In the genomic region with DNA sequence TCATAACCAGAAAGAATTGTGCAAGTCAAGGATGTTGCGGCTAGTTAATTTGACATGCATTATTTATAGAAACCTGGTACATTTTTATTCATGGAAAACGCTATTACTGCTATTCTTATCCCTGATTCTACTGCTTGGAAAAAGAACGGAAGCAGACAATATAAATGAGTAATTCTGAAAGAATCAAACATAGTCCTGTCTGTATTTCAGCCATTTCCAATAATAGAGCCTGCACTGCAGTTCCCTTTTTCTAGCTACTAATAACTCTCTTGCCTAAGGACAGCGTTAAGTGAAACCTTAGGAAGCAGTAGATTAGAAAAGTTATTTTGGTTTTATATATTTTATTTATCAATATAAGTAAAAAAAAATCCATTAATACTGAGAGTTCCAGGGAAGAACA, we compare ENCODE assay signal across 25 cellular contexts.
"Had no signal": no experiment of that assay in that cellular context is flagged by ENCODE, and none has a peak within 500 bp of the region (broad histone marks: within the 10 kb centered on the region; RNA-seq: fewer than 3 reads in every experiment).

No MANE protein-coding gene starts in this region.

- H3K4me1 ChIP-seq: parathyroid adenoma, right atrium auricular region, transverse colon had no signal

- H3K36me3 Mint-ChIP-seq: activated CD4-positive, alpha-beta memory T cell treated with anti-CD3 and anti-CD28 coated beads for 36 hours; activated naive CD4-positive, alpha-beta T cell treated with anti-CD3 and anti-CD28 coated beads, Interleukin-2, amount 10 ng/mL, durations not matched to agents 7 days and 5 days; activated naive CD8-positive, alpha-beta T cell treated with anti-CD3 and anti-CD28 coated beads, Interleukin-2, amount 10 ng/mL, durations not matched to agents 7 days and 5 days; naive thymus-derived CD8-positive, alpha-beta T cell; stimulated activated naive B cell treated with anti-CD40 and anti-IgM and Interleukin-4, amounts not matched to agents 10 μg/mL and 1 μg/mL and 100 μg/mL, for 72 hours had no signal

- H3K9me3 ChIP-seq: right atrium auricular region, transverse colon had no signal

- ATAC-seq: effector memory CD8-positive, alpha-beta T cell; naive thymus-derived CD8-positive, alpha-beta T cell; stimulated activated naive B cell treated with anti-CD40 and anti-IgM and Interleukin-4, amounts not matched to agents 10 μg/mL and 1 μg/mL and 100 μg/mL, for 72 hours; T-helper 17 cell had no signal

- H3K27me3 Mint-ChIP-seq: activated CD4-positive, alpha-beta memory T cell treated with anti-CD3 and anti-CD28 coated beads for 36 hours; activated CD4-positive, alpha-beta T cell treated with anti-CD3 and anti-CD28 coated beads, Interleukin-2, amount 10 ng/mL, durations not matched to agents 24 days and 14 days; activated naive CD4-positive, alpha-beta T cell treated with anti-CD3 and anti-CD28 coated beads, Interleukin-2, amount 10 ng/mL, durations not matched to agents 7 days and 5 days; activated naive CD8-positive, alpha-beta T cell treated with anti-CD3 and anti-CD28 coated beads, Interleukin-2, amount 10 ng/mL, durations not matched to agents 7 days and 5 days; activated T-cell treated with anti-CD3 and anti-CD28 coated beads, Interleukin-2, amount 50 U/mL, for 24 hours; effector memory CD8-positive, alpha-beta T cell; stimulated activated naive B cell treated with anti-CD40 and anti-IgM and Interleukin-4, amounts not matched to agents 10 μg/mL and 1 μg/mL and 100 μg/mL, for 72 hours; T-helper 17 cell had no signal

- H3K9me3 Mint-ChIP-seq: activated CD4-positive, alpha-beta memory T cell treated with anti-CD3 and anti-CD28 coated beads for 36 hours; activated CD4-positive, alpha-beta T cell treated with anti-CD3 and anti-CD28 coated beads, Interleukin-2, amount 10 ng/mL, durations not matched to agents 24 days and 14 days; activated naive CD4-positive, alpha-beta T cell treated with anti-CD3 and anti-CD28 coated beads, Interleukin-2, amount 10 ng/mL, durations not matched to agents 7 days and 5 days; activated naive CD8-positive, alpha-beta T cell treated with anti-CD3 and anti-CD28 coated beads, Interleukin-2, amount 10 ng/mL, durations not matched to agents 7 days and 5 days; activated T-cell treated with anti-CD3 and anti-CD28 coated beads, Interleukin-2, amount 50 U/mL, for 24 hours; effector memory CD8-positive, alpha-beta T cell; neural crest cell had no signal

- H3K4me1 Mint-ChIP-seq: activated CD4-positive, alpha-beta T cell treated with anti-CD3 and anti-CD28 coated beads, Interleukin-2, amount 10 ng/mL, durations not matched to agents 24 days and 14 days; activated naive CD4-positive, alpha-beta T cell treated with anti-CD3 and anti-CD28 coated beads, Interleukin-2, amount 10 ng/mL, durations not matched to agents 7 days and 5 days; activated naive CD8-positive, alpha-beta T cell treated with anti-CD3 and anti-CD28 coated beads, Interleukin-2, amount 10 ng/mL, durations not matched to agents 7 days and 5 days; naive thymus-derived CD8-positive, alpha-beta T cell; neural crest cell; stimulated activated naive B cell treated with anti-CD40 and anti-IgM and Interleukin-4, amounts not matched to agents 10 μg/mL and 1 μg/mL and 100 μg/mL, for 72 hours had no signal

- H3K27me3 ChIP-seq: brain microvascular endothelial cell, right atrium auricular region, transverse colon had no signal

- H3K36me3 ChIP-seq: brain microvascular endothelial cell, right atrium auricular region, transverse colon had no signal

- H3K79me2 ChIP-seq: parathyroid adenoma had no signal

- H3K27ac ChIP-seq: brain microvascular endothelial cell, parathyroid adenoma, right atrium auricular region, transverse colon had no signal

- H3K4me3 Mint-ChIP-seq: activated CD4-positive, alpha-beta memory T cell treated with anti-CD3 and anti-CD28 coated beads for 36 hours; activated CD4-positive, alpha-beta T cell treated with anti-CD3 and anti-CD28 coated beads, Interleukin-2, amount 10 ng/mL, durations not matched to agents 24 days and 14 days; activated naive CD4-positive, alpha-beta T cell treated with anti-CD3 and anti-CD28 coated beads, Interleukin-2, amount 10 ng/mL, durations not matched to agents 7 days and 5 days; activated naive CD8-positive, alpha-beta T cell treated with anti-CD3 and anti-CD28 coated beads, Interleukin-2, amount 10 ng/mL, durations not matched to agents 7 days and 5 days; activated T-cell treated with anti-CD3 and anti-CD28 coated beads, Interleukin-2, amount 50 U/mL, for 24 hours; effector memory CD8-positive, alpha-beta T cell; naive thymus-derived CD8-positive, alpha-beta T cell; neural crest cell; stimulated activated naive B cell treated with anti-CD40 and anti-IgM and Interleukin-4, amounts not matched to agents 10 μg/mL and 1 μg/mL and 100 μg/mL, for 72 hours; T-helper 17 cell had no signal

- H3K4me3 ChIP-seq: right atrium auricular region, transverse colon had no signal

- H2AFZ ChIP-seq: parathyroid adenoma had no signal

- DNase-seq: activated CD4-positive, alpha-beta memory T cell treated with anti-CD3 and anti-CD28 coated beads for 36 hours; activated CD4-positive, alpha-beta T cell treated with anti-CD3 and anti-CD28 coated beads, Interleukin-2, amount 10 ng/mL, durations not matched to agents 24 days and 14 days; activated CD4-positive, CD25-positive, alpha-beta regulatory T cell treated with anti-CD3 and anti-CD28 coated beads, Interleukin-2, amount 50 U/mL, for 72 hours; activated CD8-positive, alpha-beta memory T cell treated with anti-CD3 and anti-CD28 coated beads, Interleukin-2, amount 50 U/mL, for 48 hours; activated gamma-delta T cell; activated naive CD4-positive, alpha-beta T cell treated with anti-CD3 and anti-CD28 coated beads, Interleukin-2, amount 10 ng/mL, durations not matched to agents 7 days and 5 days; activated naive CD8-positive, alpha-beta T cell treated with anti-CD3 and anti-CD28 coated beads, Interleukin-2, amount 10 ng/mL, durations not matched to agents 7 days and 5 days; activated T-cell treated with anti-CD3 and anti-CD28 coated beads, Interleukin-2, amount 50 U/mL, for 24 hours; brain microvascular endothelial cell; cortex of kidney; effector memory CD8-positive, alpha-beta T cell; erythroblast; head of caudate nucleus; mesenchymal stem cell; naive thymus-derived CD8-positive, alpha-beta T cell; occipital lobe; stimulated activated CD4-positive, alpha-beta T cell treated with anti-CD3 and anti-CD28 coated beads, Interleukin-15, amount 100 ng/mL, for 24 hours; stimulated activated CD4-positive, alpha-beta T cell treated with anti-CD3 and anti-CD28 coated beads, Interleukin-2, amount 100 ng/mL, for 24 hours; stimulated activated naive B cell treated with anti-CD40 and anti-IgM and Interleukin-4, amounts not matched to agents 10 μg/mL and 1 μg/mL and 100 μg/mL, for 72 hours; T-helper 17 cell; T1000; transverse colon had no signal

- H3K27ac Mint-ChIP-seq: activated CD4-positive, alpha-beta memory T cell treated with anti-CD3 and anti-CD28 coated beads for 36 hours; activated CD4-positive, alpha-beta T cell treated with anti-CD3 and anti-CD28 coated beads, Interleukin-2, amount 10 ng/mL, durations not matched to agents 24 days and 14 days; activated naive CD4-positive, alpha-beta T cell treated with anti-CD3 and anti-CD28 coated beads, Interleukin-2, amount 10 ng/mL, durations not matched to agents 7 days and 5 days; activated naive CD8-positive, alpha-beta T cell treated with anti-CD3 and anti-CD28 coated beads, Interleukin-2, amount 10 ng/mL, durations not matched to agents 7 days and 5 days; activated T-cell treated with anti-CD3 and anti-CD28 coated beads, Interleukin-2, amount 50 U/mL, for 24 hours; effector memory CD8-positive, alpha-beta T cell; naive thymus-derived CD8-positive, alpha-beta T cell; stimulated activated naive B cell treated with anti-CD40 and anti-IgM and Interleukin-4, amounts not matched to agents 10 μg/mL and 1 μg/mL and 100 μg/mL, for 72 hours; T-helper 17 cell had no signal

- H3K9ac ChIP-seq: parathyroid adenoma had no signal
